In genomic region chr9:36101916-36102741, GRCh38 we compare ENCODE assay signal across 8 cellular contexts. TPM values are rescaled to one million over a fixed set of nuclear protein-coding genes. Genes with fewer than 3 reads are reported as not detected.
A peak's percentile ranks its signal among the peaks of the same experiment; 100 is the strongest.
DNase-seq lines count a peak whose midpoint lies in the region; ATAC-seq, FAIRE-seq and TF ChIP-seq lines count a peak whose summit lies in the region.

No MANE protein-coding gene starts in this region.

- no peaks in the 10 kb centered on the region for H3K36me3 ChIP-seq in astrocyte (ENCODE audit: insufficient read depth, low read length)

- peak; percentile 99 for FAIRE-seq in astrocyte (lab: Jason Lieb, UNC)

- TF ChIP-seq CTCF in 22Rv1 (IDR thresholded peaks at IDR 0.05) (no peak), astrocyte (IDR thresholded peaks at IDR 0.05; ENCODE audit: insufficient read depth, low read depth, low read length) (no peak)

- peak overlapping the region; percentile 61 for H3K4me2 ChIP-seq in astrocyte (ENCODE audit: low read length)

- H4K20me1 ChIP-seq in astrocyte (ENCODE audit: insufficient read depth, low read length): no peaks in the 10 kb centered on the region

- DNase-seq in HK-2 (ENCODE audit: unreplicated experiment) (peak; percentile 50), astrocyte (ENCODE audit: low read depth) (peak; percentile 100), left lobe of liver (ENCODE audit: low spot score) (peak; percentile 57), Kasumi-1 (lab: John Stamatoyannopoulos, UW) (no peak)
- DNase-seq in stimulated activated CD4-positive, alpha-beta T cell treated with anti-CD3 and anti-CD28 coated beads, Interleukin-4, amount 100 ng/mL, for 24 hours: no peak

- peaks cover 3% of the 10 kb centered on the region for H3K36me3 Mint-ChIP-seq in astrocyte (ENCODE audit: low read depth, unreplicated experiment)

- no peaks in the 10 kb centered on the region for H3K27me3 ChIP-seq in astrocyte (ENCODE audit: insufficient read depth, low read length)

- H3K79me2 ChIP-seq in astrocyte (ENCODE audit: insufficient read depth, low read length): no peaks in the 10 kb centered on the region

- H3K27ac ChIP-seq in 22Rv1 (peak overlapping the region; percentile 65), astrocyte (ENCODE audit: low read depth, low read length) (peak overlapping the region; percentile 89)

- no peaks in the 10 kb centered on the region for H3K27me3 Mint-ChIP-seq in astrocyte (ENCODE audit: low read depth, unreplicated experiment)

- H3K9ac ChIP-seq in astrocyte (ENCODE audit: low read length): peak overlapping the region; percentile 41

- H3K4me3 ChIP-seq in astrocyte (ENCODE audit: insufficient read depth, low read depth, low read length): no peak overlapping the region

- peaks cover 34% of the 10 kb centered on the region for H3K4me1 ChIP-seq in astrocyte (ENCODE audit: insufficient read depth, low read length)

- H3K4me3 Mint-ChIP-seq in astrocyte (ENCODE audit: unreplicated experiment): peak overlapping the region; percentile 60

- H3K27ac Mint-ChIP-seq in astrocyte (ENCODE audit: unreplicated experiment): peak overlapping the region; percentile 100

- no peaks in the 10 kb centered on the region for H3K9me3 Mint-ChIP-seq in astrocyte (ENCODE audit: unreplicated experiment)

- H2AFZ ChIP-seq in astrocyte (ENCODE audit: low read depth, low read length): no peak overlapping the region

- H3K9me3 ChIP-seq in astrocyte (ENCODE audit: insufficient read depth, low read depth, low read length): no peaks in the 10 kb centered on the region

- ATAC-seq in left lobe of liver (peak; percentile 87), HG02610 (IDR thresholded peaks at IDR 0.05; ENCODE audit: unreplicated experiment) (no peak), GM18519 (IDR thresholded peaks at IDR 0.05; ENCODE audit: low FRiP score, unreplicated experiment) (no peak)

- H3K4me1 Mint-ChIP-seq in astrocyte (ENCODE audit: low read depth, unreplicated experiment): peaks cover 54% of the 10 kb centered on the region

RNA-seq across cellular contexts. Expression of gene GLIPR2, which starts 34.4 kb away (rescaled TPM):
- total RNA-seq in astrocyte (150 and 157 TPM in 2 replicates), left lobe of liver (1.5 TPM)

Comparison
In these comparisons a context has a peak if more than half of its experiments do, and no peak if none do; other contexts are left out.
1. DNase-seq: peak in HK-2 (single experiment), astrocyte (single experiment) and left lobe of liver (single experiment); none in Kasumi-1 (0 of 2) and stimulated activated CD4-positive, alpha-beta T cell treated with anti-CD3 and anti-CD28 coated beads, Interleukin-4, amount 100 ng/mL, for 24 hours (single experiment).
2. RNA of gene GLIPR2, which starts 34.4 kb away (total RNA-seq): 150 to 157 TPM in astrocyte; 1.5 TPM in left lobe of liver (single experiment); every median in the first group is over 10 times any median in the second.